24 cellular contexts compared by ENCODE assay signal in genomic region chr19:1888385-1888784, GRCh38.
"Had no signal": no experiment of that assay in that cellular context is flagged by ENCODE, and none has a peak within 500 bp of the region (broad histone marks: within the 10 kb centered on the region; RNA-seq: fewer than 3 reads in every experiment).

No MANE protein-coding gene starts in this region.

- ATAC-seq: esophagus mucosa; naive thymus-derived CD4-positive, alpha-beta T cell; right cardiac atrium; stimulated activated naive CD8-positive, alpha-beta T cell treated with anti-CD3 and anti-CD28 coated beads, Interleukin-15, Interleukin-2, amounts not matched to agents 100 U/mL and 50 U/mL, for 24 hours had no signal

- H3K36me3 ChIP-seq: spleen, transverse colon had no signal

- H3K9me3 ChIP-seq: spleen, testis, transverse colon had no signal

- FAIRE-seq: endothelial cell of umbilical vein, urothelium cell line had no signal

- H3K27ac ChIP-seq: spleen, transverse colon had no signal

- H3K4me3 ChIP-seq: spleen, testis, transverse colon had no signal

- H3K27me3 Mint-ChIP-seq: activated T-cell treated with anti-CD3 and anti-CD28 coated beads, Interleukin-2, amount 50 U/mL, for 24 hours; naive thymus-derived CD4-positive, alpha-beta T cell had no signal

- H3K9me3 Mint-ChIP-seq: activated T-cell treated with anti-CD3 and anti-CD28 coated beads, Interleukin-2, amount 50 U/mL, for 24 hours had no signal

- H3K4me3 Mint-ChIP-seq: activated T-cell treated with anti-CD3 and anti-CD28 coated beads, Interleukin-2, amount 50 U/mL, for 24 hours; immature natural killer cell; naive thymus-derived CD4-positive, alpha-beta T cell had no signal

- H3K27me3 ChIP-seq: spleen, testis, transverse colon had no signal

- DNase-seq: activated CD4-positive, alpha-beta T cell treated with anti-CD3 and anti-CD28 coated beads for 4 hours; activated CD4-positive, alpha-beta T cell treated with anti-CD3 and anti-CD28 coated beads, Interleukin-2, amount 50 U/mL, for 48 hours; activated CD8-positive, alpha-beta memory T cell treated with anti-CD3 and anti-CD28 coated beads, Interleukin-2, amount 50 U/mL, for 4 hours; activated gamma-delta T cell; activated naive CD4-positive, alpha-beta T cell treated with anti-CD3 and anti-CD28 coated beads, Interleukin-2, amount 50 U/mL, for 16 hours; activated T-cell treated with anti-CD3 and anti-CD28 coated beads, Interleukin-2, amount 50 U/mL, for 24 hours; amygdala; caudate nucleus; cortex of kidney; foreskin fibroblast; head of caudate nucleus; hippocampal formation; immature natural killer cell; midbrain; naive thymus-derived CD4-positive, alpha-beta T cell; occipital lobe; right cardiac atrium; spleen; stimulated activated naive CD8-positive, alpha-beta T cell treated with anti-CD3 and anti-CD28 coated beads, Interleukin-15, Interleukin-2, amounts not matched to agents 100 U/mL and 50 U/mL, for 24 hours; testis; transverse colon had no signal

- H3K27ac Mint-ChIP-seq: activated T-cell treated with anti-CD3 and anti-CD28 coated beads, Interleukin-2, amount 50 U/mL, for 24 hours; immature natural killer cell had no signal
